Comparison of ENCODE assay signal across 1 cellular context in genomic region chr3:124483915-124484470, GRCh38.
TF ChIP-seq lines count a peak whose summit lies in the region.

No MANE protein-coding gene starts in this region.

TF ChIP-seq in HepG2, 621 proteins besides CTCF, POLR2A, EP300 and RAD21:
- TF ChIP-seq ZNF530 (CRISPR knock-in tag; IDR thresholded peaks at IDR 0.05; ENCODE audit: low read depth) (no peak), ZNF570 (CRISPR knock-in tag; IDR thresholded peaks at IDR 0.05; ENCODE audit: borderline replicate concordance) (no peak), GATAD1 (CRISPR knock-in tag; IDR thresholded peaks at IDR 0.05) (no peak), ZFP36 (IDR thresholded peaks at IDR 0.05; ENCODE audit: borderline replicate concordance, low read depth, low read length, partially characterized antibody) (no peak), FIP1L1 (IDR thresholded peaks at IDR 0.05; ENCODE audit: borderline replicate concordance, insufficient read depth, low read depth, low read length) (no peak), ZBTB46 (CRISPR knock-in tag; IDR thresholded peaks at IDR 0.05; ENCODE audit: borderline replicate concordance) (no peak), ZKSCAN8 (CRISPR knock-in tag; IDR thresholded peaks at IDR 0.05; ENCODE audit: borderline replicate concordance) (no peak), ZNF331 (CRISPR knock-in tag; IDR thresholded peaks at IDR 0.05) (no peak), CENPBD1 (CRISPR knock-in tag; IDR thresholded peaks at IDR 0.05; ENCODE audit: borderline replicate concordance, low read depth) (no peak)
